In genomic region chr22:39681038-39681861, GRCh38 we compare ENCODE assay signal across 24 cellular contexts.
"Had no signal": no experiment of that assay in that cellular context is flagged by ENCODE, and none has a peak within 500 bp of the region (broad histone marks: within the 10 kb centered on the region; RNA-seq: fewer than 3 reads in every experiment).

No MANE protein-coding gene starts in this region.

- H3K27me3 ChIP-seq: uterus had no signal

- H3K9me3 Mint-ChIP-seq: natural killer cell; nephron progenitor cell; stimulated activated naive CD8-positive, alpha-beta T cell treated with anti-CD3 and anti-CD28 coated beads, Interleukin-15, amount 100 ng/mL, for 72 hours; type B pancreatic cell had no signal

- H3K4me3 ChIP-seq: left lung, lung, right atrium auricular region, skin epidermis, tibial nerve, uterus had no signal

- H3K27ac Mint-ChIP-seq: mesothelial cell of epicardium, naive B cell, natural killer cell, nephron progenitor cell, type B pancreatic cell had no signal

- H3K9me3 ChIP-seq: left lung, right atrium auricular region, tibial nerve, uterus had no signal

- H3K36me3 ChIP-seq: left lung, right atrium auricular region, tibial nerve, uterus had no signal

- H3K4me1 ChIP-seq: left lung, parathyroid adenoma had no signal

- DNase-seq: hippocampal formation; kidney glomerular epithelial cell; left cardiac atrium; mesendoderm; naive B cell; natural killer cell; nephron progenitor cell; nucleus accumbens; stimulated activated CD4-positive, alpha-beta T cell treated with anti-CD3 and anti-CD28 coated beads, Interleukin-12 subunit alpha, Interleukin-12 subunit beta, amount 100 ng/mL, for 4 hours; stimulated activated CD4-positive, alpha-beta T cell treated with anti-CD3 and anti-CD28 coated beads, Interleukin-15, amount 100 ng/mL, for 24 hours; stimulated activated CD4-positive, alpha-beta T cell treated with anti-CD3 and anti-CD28 coated beads, Interleukin-2, amount 100 ng/mL, for 24 hours; stimulated activated CD4-positive, alpha-beta T cell treated with anti-CD3 and anti-CD28 coated beads, Interleukin-4, amount 100 ng/mL, for 1 hour; stimulated activated naive CD4-positive, alpha-beta T cell treated with Interleukin-2 at 50 U/mL for 16 hours; stimulated activated naive CD8-positive, alpha-beta T cell treated with anti-CD3 and anti-CD28 coated beads, Interleukin-15, amount 100 ng/mL, for 72 hours; substantia nigra; uterus had no signal

- H3K4me3 Mint-ChIP-seq: mesothelial cell of epicardium; naive B cell; natural killer cell; nephron progenitor cell; stimulated activated naive CD8-positive, alpha-beta T cell treated with anti-CD3 and anti-CD28 coated beads, Interleukin-15, amount 100 ng/mL, for 72 hours; type B pancreatic cell had no signal

- H3K27ac ChIP-seq: left lung, parathyroid adenoma, right atrium auricular region, skin epidermis, tibial nerve, uterus had no signal

- H3K36me3 Mint-ChIP-seq: mesothelial cell of epicardium, naive B cell, natural killer cell, type B pancreatic cell had no signal
